ENCODE assay signal across 12 cellular contexts in genomic region chr18:48563027-48563426, GRCh38. TPM values are rescaled to one million over a fixed set of nuclear protein-coding genes. Genes with fewer than 3 reads are reported as not detected.
DNase-seq lines count a peak whose midpoint lies in the region; ATAC-seq and TF ChIP-seq lines count a peak whose summit lies in the region.
"Had no signal": no experiment of that assay in that cellular context is flagged by ENCODE, and none has a peak within 500 bp of the region (broad histone marks: within the 10 kb centered on the region; RNA-seq: fewer than 3 reads in every experiment).

No MANE protein-coding gene starts in this region.

- H3K4me1 ChIP-seq in breast epithelium: no peaks in the 10 kb centered on the region
- H3K4me1 ChIP-seq in MM.1S (ENCODE audit: low read length): no peaks in the 10 kb centered on the region

- intact Hi-C loops in MCF 10A (cut with micrococcal nuclease) (no loop called here), breast epithelium (cut with DNase I; ENCODE audit: low total_unique reads) (no loop called here)

- H3K27me3 Mint-ChIP-seq in MCF 10A (ENCODE audit: insufficient read depth, unreplicated experiment): no peaks in the 10 kb centered on the region
- no peaks in the 10 kb centered on the region for H3K27me3 Mint-ChIP-seq in type B pancreatic cell

- TF ChIP-seq POLR2A in breast epithelium (IDR thresholded peaks at IDR 0.05): no peak

- no peaks in the 10 kb centered on the region for H4K20me1 ChIP-seq in MM.1S (ENCODE audit: insufficient read depth, low read length)

- no peaks in the 10 kb centered on the region for H3K79me2 ChIP-seq in MM.1S (ENCODE audit: low read length)

- H3K9ac ChIP-seq in MM.1S (ENCODE audit: low read length): no peak overlapping the region

- H3K27ac Mint-ChIP-seq in MCF 10A (ENCODE audit: low read depth, unreplicated experiment): peak overlapping the region; percentile 85
- H3K27ac Mint-ChIP-seq in type B pancreatic cell: peak overlapping the region; percentile 53
- H3K27ac Mint-ChIP-seq: naive thymus-derived CD4-positive, alpha-beta T cell; T-helper 2 cell treated with Interferon-gamma antibody and Interleukin-4, amounts not matched to agents 5 μg/mL and 100 μg/mL, for 36 hours had no signal

- H3K4me3 Mint-ChIP-seq in MCF 10A (ENCODE audit: unreplicated experiment) (no peak overlapping the region), type B pancreatic cell (no peak overlapping the region)
- H3K4me3 Mint-ChIP-seq: naive thymus-derived CD4-positive, alpha-beta T cell; T-helper 2 cell treated with Interferon-gamma antibody and Interleukin-4, amounts not matched to agents 5 μg/mL and 100 μg/mL, for 36 hours had no signal

- H3K9me3 ChIP-seq in breast epithelium (no peaks in the 10 kb centered on the region), MM.1S (replicated peaks; ENCODE audit: insufficient read depth, low read length) (no peaks in the 10 kb centered on the region)

- H3K27me3 ChIP-seq in breast epithelium (no peaks in the 10 kb centered on the region), MM.1S (replicated peaks; ENCODE audit: insufficient read depth, low read length) (no peaks in the 10 kb centered on the region)

- H3K4me2 ChIP-seq in MM.1S (ENCODE audit: low read depth, low read length): no peak overlapping the region

- no peak overlapping the region for H3K4me3 ChIP-seq in breast epithelium
- no peak overlapping the region for H3K4me3 ChIP-seq in fibroblast of villous mesenchyme (ENCODE audit: low read depth, low read length)
- H3K4me3 ChIP-seq in MM.1S (ENCODE audit: low read length): no peak overlapping the region

- CTCF ChIA-PET in MCF 10A (lab: Yijun Ruan, JAX): no interaction called here

- H3K9me3 Mint-ChIP-seq in MCF 10A (ENCODE audit: unreplicated experiment) (no peaks in the 10 kb centered on the region), type B pancreatic cell (peaks cover 7% of the 10 kb centered on the region)
- H3K9me3 Mint-ChIP-seq: T-helper 2 cell treated with Interferon-gamma antibody and Interleukin-4, amounts not matched to agents 5 μg/mL and 100 μg/mL, for 36 hours had no signal

- H3K27ac ChIP-seq in breast epithelium (no peak overlapping the region), MM.1S (ENCODE audit: low read length) (no peak overlapping the region)

- no peaks in the 10 kb centered on the region for H3F3A ChIP-seq in MM.1S (ENCODE audit: insufficient read depth, low read length)

- peaks cover 6% of the 10 kb centered on the region for H3K36me3 Mint-ChIP-seq in MCF 10A (ENCODE audit: insufficient read depth, unreplicated experiment)
- peaks cover 6% of the 10 kb centered on the region for H3K36me3 Mint-ChIP-seq in type B pancreatic cell
- H3K36me3 Mint-ChIP-seq: naive thymus-derived CD4-positive, alpha-beta T cell had no signal

- no peaks in the 10 kb centered on the region for H3K9me2 ChIP-seq in MM.1S (replicated peaks; ENCODE audit: insufficient read depth, low read length)

- ATAC-seq in GM21515 (IDR thresholded peaks at IDR 0.05; ENCODE audit: unreplicated experiment) (no peak), GM21367 (IDR thresholded peaks at IDR 0.05; ENCODE audit: unreplicated experiment) (no peak)
- ATAC-seq: naive thymus-derived CD4-positive, alpha-beta T cell had no signal

- TF ChIP-seq CTCF in MCF 10A (IDR thresholded peaks at IDR 0.05; ENCODE audit: unreplicated experiment) (no peak), breast epithelium (IDR thresholded peaks at IDR 0.05) (no peak), fibroblast of villous mesenchyme (IDR thresholded peaks at IDR 0.05; ENCODE audit: insufficient read depth, low read depth, low read length) (no peak), type B pancreatic cell (conservative IDR thresholded peaks at IDR 0.05) (no peak), MM.1S (IDR thresholded peaks at IDR 0.05; ENCODE audit: low read length) (no peak)

- POLR2A ChIA-PET in MCF 10A (lab: Yijun Ruan, JAX): interaction anchor here (1.2 kb wide), 1 partner anchor 24 kb away, joined by 3 read pairs; the partner anchor contains the start of gene CTIF

- no peak overlapping the region for H2AFZ ChIP-seq in MM.1S (ENCODE audit: low read length)

- H3K36me3 ChIP-seq in breast epithelium: no peaks in the 10 kb centered on the region
- H3K36me3 ChIP-seq in MM.1S (replicated peaks; ENCODE audit: insufficient read depth, low read length): no peaks in the 10 kb centered on the region

- H3K4me1 Mint-ChIP-seq in MCF 10A (ENCODE audit: insufficient read depth, unreplicated experiment) (peaks cover 27% of the 10 kb centered on the region), type B pancreatic cell (ENCODE audit: unreplicated experiment) (peaks cover 39% of the 10 kb centered on the region)

- no TSS peak for BruUV-seq in MCF 10A (replicated peaks; lab: Mats Ljungman, UMichigan)

- peak; percentile 79 for DNase-seq in MCF 10A (ENCODE audit: unreplicated experiment)
- no peak for DNase-seq in breast epithelium (ENCODE audit: low spot score in 2 of 2)
- DNase-seq in SW 1271 (lab: John Stamatoyannopoulos, UW): peak; percentile 31 to 70
- DNase-seq in fibroblast of villous mesenchyme (ENCODE audit: low read depth): peak; percentile 84
- DNase-seq in type B pancreatic cell (ENCODE audit: extremely low spot score, unreplicated experiment): no peak
- DNase-seq in MM.1S: no peak
- DNase-seq: central memory CD4-positive, alpha-beta T cell; naive thymus-derived CD4-positive, alpha-beta T cell; NCI-H2227 treated with DMSO at 0.1 percent for 48 hours had no signal

RNA-seq across cellular contexts. Expression of gene CTIF, which starts 24.2 kb away (rescaled TPM):
- 82.2 and 95.8 TPM in 2 replicates for total RNA-seq in MCF 10A (2022)
- 10 to 100 TPM; 28.8 to 78.9 (median 32.6) TPM for total RNA-seq in breast epithelium
- 71.5 and 86.4 TPM in 2 replicates for total RNA-seq in fibroblast of villous mesenchyme
- 37.9 and 48.5 TPM in 2 replicates for total RNA-seq in type B pancreatic cell (ENCODE audit: low replicate concordance)

Comparison
In these comparisons a context has a peak if more than half of its experiments do, and no peak if none do; other contexts are left out.
1. DNase-seq: peak in MCF 10A (single experiment), SW 1271 (2 of 2) and fibroblast of villous mesenchyme (single experiment); none in breast epithelium (0 of 2), type B pancreatic cell (single experiment) and MM.1S (single experiment).